In the genomic region with DNA sequence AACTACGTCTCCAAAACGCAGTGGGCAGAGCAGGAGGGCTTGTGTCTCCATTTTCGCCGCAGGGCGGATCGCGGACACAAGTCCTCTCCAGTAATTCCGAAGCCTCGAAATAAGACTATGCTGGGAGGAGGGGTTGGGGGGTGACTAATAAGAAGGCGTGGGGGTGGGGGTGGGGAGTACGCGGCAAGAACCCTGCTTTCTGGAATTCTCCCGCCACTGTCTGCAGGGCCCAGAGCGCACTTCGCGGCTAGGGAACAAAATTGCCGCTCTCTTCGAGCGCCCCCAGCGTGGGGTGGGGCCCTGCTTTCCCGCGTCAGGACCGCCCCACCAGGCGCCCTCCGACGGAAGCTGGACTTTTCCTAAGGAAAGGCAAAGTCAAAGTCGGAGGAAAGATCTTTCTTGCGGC, we compare ENCODE assay signal across 8 cellular contexts. TPM values are rescaled to one million over a fixed set of nuclear protein-coding genes. Genes with fewer than 3 reads are reported as not detected.
DNase-seq lines count a peak whose midpoint lies in the region; ATAC-seq and TF ChIP-seq lines count a peak whose summit lies in the region.

No MANE protein-coding gene starts in this region.

- H3K9me3 Mint-ChIP-seq in activated naive CD4-positive, alpha-beta T cell treated with anti-CD3 and anti-CD28 coated beads, Interleukin-2, amount 50 U/mL, for 24 hours: no peaks in the 10 kb centered on the region

- H3K27me3 ChIP-seq in endocrine pancreas (ENCODE audit: control insufficient read depth, insufficient read depth, low read length) (no peaks in the 10 kb centered on the region), uterus (peaks cover 0 to 18% of the 10 kb centered on the region in 2 donors)

- peak overlapping the region; percentile 77 for H3K4me3 Mint-ChIP-seq in activated naive CD4-positive, alpha-beta T cell treated with anti-CD3 and anti-CD28 coated beads, Interleukin-2, amount 50 U/mL, for 24 hours

- peak overlapping the region; percentile 46 for H3K27ac ChIP-seq in uterus

- no peak overlapping the region for H3K27ac Mint-ChIP-seq in activated naive CD4-positive, alpha-beta T cell treated with anti-CD3 and anti-CD28 coated beads, Interleukin-2, amount 50 U/mL, for 24 hours

- H3K4me1 Mint-ChIP-seq in activated naive CD4-positive, alpha-beta T cell treated with anti-CD3 and anti-CD28 coated beads, Interleukin-2, amount 50 U/mL, for 24 hours: peaks cover 42% of the 10 kb centered on the region

- H3K4me3 ChIP-seq in endocrine pancreas (ENCODE audit: control insufficient read depth, insufficient read depth, low read length) (peak overlapping the region; percentile 78), uterus (peak overlapping the region; percentile 24 to 37)

- intact Hi-C loops in uterus (cut with DNase I; ENCODE audit: low total_unique reads): no loop called here

- H3K9me3 ChIP-seq in endocrine pancreas (ENCODE audit: control insufficient read depth, low read length) (no peaks in the 10 kb centered on the region), uterus (no peaks in the 10 kb centered on the region)

- no peak for TF ChIP-seq CTCF in uterus (IDR thresholded peaks at IDR 0.05)

- H3K9ac ChIP-seq in endocrine pancreas (ENCODE audit: control insufficient read depth, insufficient read depth, low read length): no peak overlapping the region

- no peaks in the 10 kb centered on the region for H3K4me1 ChIP-seq in endocrine pancreas (ENCODE audit: control insufficient read depth, insufficient read depth, low read length)
- H3K4me1 ChIP-seq in uterus: peaks cover 0 to 12% of the 10 kb centered on the region in 2 donors

- no peak for ATAC-seq in GM21528 (IDR thresholded peaks at IDR 0.05; ENCODE audit: low FRiP score, unreplicated experiment)

- H3K36me3 Mint-ChIP-seq in activated naive CD4-positive, alpha-beta T cell treated with anti-CD3 and anti-CD28 coated beads, Interleukin-2, amount 50 U/mL, for 24 hours: peaks cover 13% of the 10 kb centered on the region

- DNase-seq in activated naive CD4-positive, alpha-beta T cell treated with anti-CD3 and anti-CD28 coated beads, Interleukin-2, amount 50 U/mL, for 16 hours: no peak
- DNase-seq in myocyte (ENCODE audit: low read depth): peak; percentile 8
- peak in 1 of 2 donors; percentile 42 for DNase-seq in uterus
- no peak for DNase-seq in NCI-H1092 (lab: John Stamatoyannopoulos, UW)
- DNase-seq in iPS-NIHi11 (ENCODE audit: low spot score): no peak

- peaks cover 56% of the 10 kb centered on the region for H3K27me3 Mint-ChIP-seq in activated naive CD4-positive, alpha-beta T cell treated with anti-CD3 and anti-CD28 coated beads, Interleukin-2, amount 50 U/mL, for 24 hours

- H3K36me3 ChIP-seq in endocrine pancreas (ENCODE audit: control insufficient read depth, insufficient read depth, low read length) (no peaks in the 10 kb centered on the region), uterus (no peaks in the 10 kb centered on the region)

- TF ChIP-seq POLR2A in uterus (IDR thresholded peaks at IDR 0.05): no peak

RNA-seq across cellular contexts. Expression of a gene that starts 12.0 kb away (rescaled TPM):
- 0.08 TPM in 1 of 2 replicates, not detected in the other for total RNA-seq in myocyte
- polyA plus RNA-seq in myocyte (2012): 0.33 TPM
- 10 to 100 TPM in 1 of 4 donors, 1 to 10 TPM in 2, under 1 TPM in 1; 0.83 to 15.9 (median 3.4) TPM for total RNA-seq in uterus
